ENCODE assay signal across 9 cellular contexts in the genomic region with DNA sequence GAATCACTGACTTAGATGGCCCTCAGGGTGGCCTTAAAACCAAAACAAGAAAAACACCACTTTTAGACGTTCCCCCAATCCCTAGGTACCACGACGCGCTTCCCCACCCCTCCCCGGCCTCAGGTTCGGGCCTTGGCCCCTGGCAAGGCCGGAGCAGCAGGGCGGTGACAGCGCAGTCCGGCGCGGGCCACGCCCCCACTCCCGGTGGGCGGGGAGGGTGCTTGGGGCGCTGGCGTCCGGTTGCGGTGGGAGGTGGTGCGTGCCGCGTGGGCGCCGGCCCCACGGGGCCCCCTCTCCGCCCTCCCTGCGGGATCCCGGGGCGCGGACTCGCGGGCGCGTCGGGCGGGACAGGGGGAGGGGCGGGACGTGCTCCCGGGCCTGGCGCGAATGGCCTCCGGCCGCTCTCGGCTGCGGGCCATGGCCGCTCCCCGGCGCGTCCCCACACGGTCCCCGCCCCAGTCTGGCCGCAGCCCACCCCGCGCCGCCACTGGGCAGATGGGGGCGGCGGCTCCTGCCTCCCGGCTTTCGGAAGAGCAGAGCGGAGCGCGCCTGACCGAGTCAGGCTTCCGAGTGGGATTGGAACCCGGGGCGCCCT. TPM values are rescaled to one million over a fixed set of nuclear protein-coding genes. Genes with fewer than 3 reads are reported as not detected.
DNase-seq lines count a peak whose midpoint lies in the region; ATAC-seq, FAIRE-seq and TF ChIP-seq lines count a peak whose summit lies in the region.
"Had no signal": no experiment of that assay in that cellular context is flagged by ENCODE, and none has a peak within 500 bp of the region (broad histone marks: within the 10 kb centered on the region; RNA-seq: fewer than 3 reads in every experiment).

No MANE protein-coding gene starts in this region.

- H3K9me3 ChIP-seq in pancreas, result no peaks in the 10 kb centered on the region
- no peaks in the 10 kb centered on the region for H3K9me3 ChIP-seq in CD4-positive, alpha-beta memory T cell (ENCODE audit: control insufficient read depth in 1 of 2, low read length in 2 of 2)

- in situ Hi-C loops in G401 (cut with HindIII; ENCODE audit: low sequenced_read_pairs), result no loop called here

- TF ChIP-seq CTCF in AG10803 (conservative IDR thresholded peaks at IDR 0.05; ENCODE audit: low read length) (no peak), RWPE1 (conservative IDR thresholded peaks at IDR 0.05; ENCODE audit: low read depth) (no peak), fibroblast of villous mesenchyme (IDR thresholded peaks at IDR 0.05; ENCODE audit: insufficient read depth, low read depth, low read length) (no peak), pancreas (IDR thresholded peaks at IDR 0.05) (no peak)

- peak; percentile 25 for DNase-seq in AG10803 (ENCODE audit: low read depth)
- no peak for DNase-seq in RWPE1 (ENCODE audit: low spot score)
- no peak for DNase-seq in fibroblast of villous mesenchyme (ENCODE audit: low read depth)
- DNase-seq in pancreas, result peak in 1 of 6 donors; percentile 59
- no peak for DNase-seq in CD4-positive, alpha-beta memory T cell
- DNase-seq in dermis blood vessel endothelial cell, result no peak
- DNase-seq in G401 (ENCODE audit: low spot score), result no peak

- H3K4me1 ChIP-seq in pancreas, result peaks cover 0 to 3% (median 0%) of the 10 kb centered on the region in 3 donors
- no peaks in the 10 kb centered on the region for H3K4me1 ChIP-seq in CD4-positive, alpha-beta memory T cell (ENCODE audit: insufficient read depth, low read length)

- peak overlapping the region; percentile 62 for H3K4me3 ChIP-seq in AG10803 (ENCODE audit: low read length)
- H3K4me3 ChIP-seq in fibroblast of villous mesenchyme (ENCODE audit: low read depth, low read length), result peak overlapping the region; percentile 67
- H3K4me3 ChIP-seq in pancreas, result peak overlapping the region; percentile 23 to 57 (median 42)
- no peak overlapping the region for H3K4me3 ChIP-seq in CD4-positive, alpha-beta memory T cell (ENCODE audit: low read length in 2 of 2)

- no peaks in the 10 kb centered on the region for H3K36me3 Mint-ChIP-seq in CD4-positive, alpha-beta memory T cell

- H3K4me3 Mint-ChIP-seq in CD4-positive, alpha-beta memory T cell, result no peak overlapping the region

- intact Hi-C loops in pancreas (cut with DNase I), result no loop called here
- intact Hi-C loops in CD4-positive, alpha-beta memory T cell (cut with micrococcal nuclease), result no loop called here

- peak; percentile 53 for ATAC-seq in GM21723 (IDR thresholded peaks at IDR 0.05; ENCODE audit: unreplicated experiment)
- peak in 3 of 4 donors; percentile 52 to 73 (median 60) for ATAC-seq in pancreas

- H3K4me1 Mint-ChIP-seq in CD4-positive, alpha-beta memory T cell, result peaks cover 0 to 12% (median 2%) of the 10 kb centered on the region in 4 donors

- no peak overlapping the region for H3K27ac Mint-ChIP-seq in CD4-positive, alpha-beta memory T cell

- H3K27ac ChIP-seq in RWPE1 (peak overlapping the region; percentile 77), pancreas (peak overlapping the region in 1 of 4 donors; percentile 50)
- H3K27ac ChIP-seq in CD4-positive, alpha-beta memory T cell (ENCODE audit: low read depth, low read length), result no peak overlapping the region

- H3K9me3 Mint-ChIP-seq in CD4-positive, alpha-beta memory T cell, result no peaks in the 10 kb centered on the region

- 4 to 12% methylated on average over 22 to 66 of the region's 66 CpGs for WGBS in pancreas, 2 donors

- H3K27me3 Mint-ChIP-seq in CD4-positive, alpha-beta memory T cell, result peaks cover 19 to 33% of the 10 kb centered on the region in 2 donors

- POLR2A ChIA-PET in RWPE1 (lab: Yijun Ruan, JAX; ENCODE audit: low non-redundant PET), result no interaction called here
- POLR2A ChIA-PET in CD4-positive, alpha-beta memory T cell (lab: Charles Lee; ENCODE audit: partially characterized antibody), result no interaction called here

- H3K36me3 ChIP-seq in pancreas, result no peaks in the 10 kb centered on the region
- H3K36me3 ChIP-seq in CD4-positive, alpha-beta memory T cell (ENCODE audit: insufficient read depth, low read length), result no peaks in the 10 kb centered on the region

- FAIRE-seq in pancreas (lab: Jason Lieb, UNC), result no peak
- FAIRE-seq: endometrium had no signal

- CTCF ChIA-PET in RWPE1 (lab: Yijun Ruan, JAX), result no interaction called here
- CTCF ChIA-PET in CD4-positive, alpha-beta memory T cell (lab: Charles Lee; ENCODE audit: partially characterized antibody), result no interaction called here

- H3K27me3 ChIP-seq in pancreas, result peaks cover 0 to 4% (median 0%) of the 10 kb centered on the region in 4 donors
- no peaks in the 10 kb centered on the region for H3K27me3 ChIP-seq in CD4-positive, alpha-beta memory T cell (ENCODE audit: insufficient read depth, low read length)

RNA-seq across cellular contexts. Expression of a gene that starts 0.9 kb away (rescaled TPM):
- total RNA-seq in fibroblast of villous mesenchyme (1.3 and 2.6 TPM in 2 replicates), pancreas (under 1 TPM in 4 of 6 donors, not detected in 2; 0.04 to 0.24 (median 0.07) TPM), dermis blood vessel endothelial cell (0.74 and 0.85 TPM in 2 replicates)
- polyA plus RNA-seq in pancreas, result under 1 TPM; 0.08 to 0.09 TPM
- not detected for total RNA-seq in CD4-positive, alpha-beta memory T cell
- not detected for polyA plus RNA-seq in CD4-positive, alpha-beta memory T cell
- 0.25 and 0.58 TPM in 2 replicates for total RNA-seq in G401 (2014; rRNA removed; shearing (Covaris generic))

Comparison
In these comparisons a context has a peak if more than half of its experiments do, and no peak if none do; other contexts are left out.
1. H3K4me3 ChIP-seq: peak in AG10803 (single experiment), fibroblast of villous mesenchyme (single experiment) and pancreas (4 of 4); none in CD4-positive, alpha-beta memory T cell (0 of 2).